ENCODE assay signal across 1 cellular context in genomic region chr22:31635638-31636306, GRCh38.
TF ChIP-seq lines count a peak whose summit lies in the region.

No MANE protein-coding gene starts in this region.

TF ChIP-seq in GM12878, 131 proteins besides CTCF, POLR2A, EP300 and RAD21 (continued from another document):
- no peak for TF ChIP-seq MAX (IDR thresholded peaks at IDR 0.05; ENCODE audit: low read depth, low read length)
- no peak for TF ChIP-seq ZNF384 (IDR thresholded peaks at IDR 0.05; ENCODE audit: borderline replicate concordance, low read depth, low read length)
- no peak for TF ChIP-seq NFXL1 (IDR thresholded peaks at IDR 0.05; ENCODE audit: borderline replicate concordance)
- TF ChIP-seq CUX1 (IDR thresholded peaks at IDR 0.05; ENCODE audit: insufficient replicate concordance, low read depth, low read length): no peak
- no peak for TF ChIP-seq GABPA (IDR thresholded peaks at IDR 0.05; ENCODE audit: low read depth)
- no peak for TF ChIP-seq KDM1A (IDR thresholded peaks at IDR 0.05; ENCODE audit: borderline replicate concordance)
- TF ChIP-seq MTA2 (IDR thresholded peaks at IDR 0.05; ENCODE audit: low read depth): no peak
- TF ChIP-seq HDAC2 (IDR thresholded peaks at IDR 0.05): no peak
- TF ChIP-seq ZSCAN29 (IDR thresholded peaks at IDR 0.05): no peak
TF ChIP-seq in GM12878: peak in this region for 0.
